ENCODE assay signal across 8 cellular contexts in the genomic region with DNA sequence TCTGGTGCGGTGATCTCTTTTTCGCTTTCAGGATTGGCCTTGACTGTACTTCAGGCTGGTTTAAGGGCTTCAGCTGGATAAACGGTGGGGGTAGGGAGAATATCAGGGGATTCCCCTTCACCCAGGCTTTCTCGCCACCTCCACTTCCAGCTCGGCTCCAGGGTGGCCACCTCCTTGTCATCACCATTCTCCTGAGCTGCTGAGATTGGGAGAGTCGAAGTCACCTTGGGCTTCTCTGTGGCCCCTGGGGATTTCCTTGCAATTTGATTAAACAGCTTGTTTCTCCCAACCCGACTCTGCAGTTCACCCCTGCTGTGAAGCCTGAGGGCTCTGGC. TPM values are rescaled to one million over a fixed set of nuclear protein-coding genes. Genes with fewer than 3 reads are reported as not detected.
DNase-seq lines count a peak whose midpoint lies in the region; ATAC-seq and TF ChIP-seq lines count a peak whose summit lies in the region.

No MANE protein-coding gene starts in this region.

- H3K36me3 Mint-ChIP-seq in activated naive CD4-positive, alpha-beta T cell treated with anti-CD3 and anti-CD28 coated beads, Interleukin-2, amount 50 U/mL, for 24 hours = no peaks in the 10 kb centered on the region

- H3K36me3 ChIP-seq in WERI-Rb-1 (no peaks in the 10 kb centered on the region), kidney epithelial cell (ENCODE audit: control insufficient read depth, insufficient read depth, low read length) (no peaks in the 10 kb centered on the region), tibial nerve (no peaks in the 10 kb centered on the region), MG63 (no peaks in the 10 kb centered on the region)

- no peak for DNase-seq in activated naive CD4-positive, alpha-beta T cell treated with anti-CD3 and anti-CD28 coated beads, Interleukin-2, amount 50 U/mL, for 16 hours
- DNase-seq in WERI-Rb-1 (peak; percentile 65), kidney epithelial cell (ENCODE audit: low read depth) (no peak), tibial nerve (ENCODE audit: low spot score in 2 of 2) (no peak), DMS53 (lab: John Stamatoyannopoulos, UW) (no peak), MG63 (no peak)

- TF ChIP-seq EP300 in tibial nerve (IDR thresholded peaks at IDR 0.05) = no peak

- H3K4me1 ChIP-seq in tibial nerve = peaks cover 0 to 17% (median 11%) of the 10 kb centered on the region in 4 donors

- WGBS in tibial nerve, 2 donors = 22 to 28% methylated on average over 7 of the region's 7 CpGs

- H3K4me3 ChIP-seq in WERI-Rb-1 (ENCODE audit: low read depth, low read length) (peak overlapping the region; percentile 14), kidney epithelial cell (ENCODE audit: low read depth, low read length) (peak overlapping the region; percentile 22), tibial nerve (peak overlapping the region in 3 of 4 donors; percentile 20 to 55 (median 45)), MG63 (no peak overlapping the region)

- H3K27me3 ChIP-seq in WERI-Rb-1 (ENCODE audit: insufficient read depth, low read depth, severe bottlenecking) (no peaks in the 10 kb centered on the region), kidney epithelial cell (ENCODE audit: control insufficient read depth, insufficient read depth, low read length) (peaks cover 26% of the 10 kb centered on the region), tibial nerve (peaks cover 0 to 34% of the 10 kb centered on the region in 2 donors), MG63 (peaks cover 20% of the 10 kb centered on the region)

- H3K4me1 Mint-ChIP-seq in activated naive CD4-positive, alpha-beta T cell treated with anti-CD3 and anti-CD28 coated beads, Interleukin-2, amount 50 U/mL, for 24 hours = peaks cover 17% of the 10 kb centered on the region

- H3K27ac Mint-ChIP-seq in activated naive CD4-positive, alpha-beta T cell treated with anti-CD3 and anti-CD28 coated beads, Interleukin-2, amount 50 U/mL, for 24 hours = no peak overlapping the region

- no peaks in the 10 kb centered on the region for H3K9me3 ChIP-seq in WERI-Rb-1 (ENCODE audit: severe bottlenecking)
- H3K9me3 ChIP-seq in tibial nerve = no peaks in the 10 kb centered on the region
- no peaks in the 10 kb centered on the region for H3K9me3 ChIP-seq in MG63

- TF ChIP-seq CTCF in WERI-Rb-1 (IDR thresholded peaks at IDR 0.05; ENCODE audit: low read depth, low read length) = no peak
- TF ChIP-seq CTCF in kidney epithelial cell (IDR thresholded peaks at IDR 0.05; ENCODE audit: insufficient read depth, low read length, poor library complexity, severe bottlenecking) = no peak
- no peak for TF ChIP-seq CTCF in tibial nerve (IDR thresholded peaks at IDR 0.05)

- no peak for TF ChIP-seq POLR2A in tibial nerve (IDR thresholded peaks at IDR 0.05)

- H3K27ac ChIP-seq in WERI-Rb-1 (peak overlapping the region; percentile 48), tibial nerve (no peak overlapping the region)

- no peak for ATAC-seq in GM21717 (IDR thresholded peaks at IDR 0.05; ENCODE audit: unreplicated experiment)

- H3K4me3 Mint-ChIP-seq in activated naive CD4-positive, alpha-beta T cell treated with anti-CD3 and anti-CD28 coated beads, Interleukin-2, amount 50 U/mL, for 24 hours = peak overlapping the region; percentile 78

- peaks cover 18% of the 10 kb centered on the region for H3K27me3 Mint-ChIP-seq in activated naive CD4-positive, alpha-beta T cell treated with anti-CD3 and anti-CD28 coated beads, Interleukin-2, amount 50 U/mL, for 24 hours

- no peaks in the 10 kb centered on the region for H3K9me3 Mint-ChIP-seq in activated naive CD4-positive, alpha-beta T cell treated with anti-CD3 and anti-CD28 coated beads, Interleukin-2, amount 50 U/mL, for 24 hours

RNA-seq across cellular contexts. Expression of a gene that starts 1.0 kb away (rescaled TPM):
- 9.1 and 9.6 TPM in 2 replicates for total RNA-seq in kidney epithelial cell
- total RNA-seq in tibial nerve = under 1 TPM in 3 of 4 donors, not detected in 1; 0.21 to 0.59 (median 0.30) TPM
- not detected in 2 replicates for total RNA-seq in MG63 (2014; rRNA removed; shearing (Covaris generic); ENCODE audit: low replicate concordance)

RNA-seq across cellular contexts. Expression of a gene that starts 10.2 kb away (rescaled TPM):
- total RNA-seq in kidney epithelial cell (2.7 and 3.0 TPM in 2 replicates), tibial nerve (1 to 10 TPM in 3 of 4 donors, under 1 TPM in 1; 0.60 to 2.8 (median 1.4) TPM)
- total RNA-seq in MG63 (2014; rRNA removed; shearing (Covaris generic); ENCODE audit: low replicate concordance) = 1.6 and 2.5 TPM in 2 replicates

RNA-seq across cellular contexts. Expression of a gene that starts 26.5 kb away (rescaled TPM):
- total RNA-seq in kidney epithelial cell (22.3 and 27.4 TPM in 2 replicates), tibial nerve (10 to 100 TPM; 19.7 to 53.5 (median 25.7) TPM)
- 7.6 and 11.5 TPM in 2 replicates for total RNA-seq in MG63 (2014; rRNA removed; shearing (Covaris generic); ENCODE audit: low replicate concordance)

RNA-seq across cellular contexts. Expression of a gene that starts 47.1 kb away (rescaled TPM):
- total RNA-seq in kidney epithelial cell (not detected in 2 replicates), tibial nerve (under 1 TPM in 1 of 4 donors, not detected in 3; 0.20 TPM)
- not detected in 2 replicates for total RNA-seq in MG63 (2014; rRNA removed; shearing (Covaris generic); ENCODE audit: low replicate concordance)

RNA-seq across cellular contexts. Expression of a gene that starts 50.8 kb away (rescaled TPM):
- total RNA-seq in kidney epithelial cell (6.2 and 6.7 TPM in 2 replicates), tibial nerve (10 to 100 TPM; 36.3 to 80.4 (median 46.8) TPM)
- total RNA-seq in MG63 (2014; rRNA removed; shearing (Covaris generic); ENCODE audit: low replicate concordance) = 14.8 and 17.0 TPM in 2 replicates
